In genomic region chr10:62233494-62234283, GRCh38 we compare ENCODE assay signal across 12 cellular contexts. TPM values are rescaled to one million over a fixed set of nuclear protein-coding genes. Genes with fewer than 3 reads are reported as not detected.
DNase-seq lines count a peak whose midpoint lies in the region; ATAC-seq and TF ChIP-seq lines count a peak whose summit lies in the region.
"Had no signal": no experiment of that assay in that cellular context is flagged by ENCODE, and none has a peak within 500 bp of the region (broad histone marks: within the 10 kb centered on the region; RNA-seq: fewer than 3 reads in every experiment).

No MANE protein-coding gene starts in this region.

- TF ChIP-seq POLR2A in spleen (IDR thresholded peaks at IDR 0.05) (no peak), gastrocnemius medialis (IDR thresholded peaks at IDR 0.05) (no peak)

- H3K9me3 ChIP-seq in spleen (no peaks in the 10 kb centered on the region), gastrocnemius medialis (no peaks in the 10 kb centered on the region)
- H3K9me3 ChIP-seq: stomach had no signal

- H3K9me3 Mint-ChIP-seq in activated CD4-positive, alpha-beta memory T cell treated with anti-CD3 and anti-CD28 coated beads, Interleukin-2, amount 10 ng/mL, durations not matched to agents 7 days and 5 days: no peaks in the 10 kb centered on the region

- peak; percentile 16 for DNase-seq in ACHN
- peak; percentile 60 for DNase-seq in EL
- DNase-seq in activated CD4-positive, alpha-beta memory T cell treated with anti-CD3 and anti-CD28 coated beads, Interleukin-2, amount 10 ng/mL, durations not matched to agents 7 days and 5 days: no peak
- DNase-seq in hepatic stellate cell (ENCODE audit: low spot score): peak; percentile 5
- DNase-seq in spleen: no peak
- DNase-seq in SK-N-DZ (ENCODE audit: low spot score): no peak
- no peak for DNase-seq in gastrocnemius medialis
- DNase-seq: midbrain, NCI-H2171 treated with DMSO at 0.1 percent for 48 hours, stomach had no signal

- CTCF ChIA-PET in activated CD4-positive, alpha-beta memory T cell treated with anti-CD3 and anti-CD28 coated beads, Interleukin-2, amount 10 ng/mL, durations not matched to agents 7 days and 5 days (lab: Charles Lee): interaction anchor here (1.7 kb wide), 1 partner anchor 11 kb away, joined by 6 read pairs; no protein-coding TSS in a partner anchor

- no peaks in the 10 kb centered on the region for H3K27me3 Mint-ChIP-seq in activated CD4-positive, alpha-beta memory T cell treated with anti-CD3 and anti-CD28 coated beads, Interleukin-2, amount 10 ng/mL, durations not matched to agents 7 days and 5 days

- H3K27ac ChIP-seq in spleen (no peak overlapping the region), gastrocnemius medialis (no peak overlapping the region)
- H3K27ac ChIP-seq: cardiac muscle cell, stomach had no signal

- in situ Hi-C loops in ACHN (cut with HindIII; ENCODE audit: low pct_ligation_motif_present, low pct_unique_long_range_greater_than_20kb, low sequenced_read_pairs): no loop called here
- in situ Hi-C loops in gastrocnemius medialis (cut with MboI; ENCODE audit: low sequenced_read_pairs in 4 of 4): loop anchor here in 3 of 4 donors (10.0 to 25.0 kb wide), 5 partner anchors 109 to 339 kb away; no protein-coding TSS in a partner anchor

- peak overlapping the region; percentile 64 for H3K27ac Mint-ChIP-seq in activated CD4-positive, alpha-beta memory T cell treated with anti-CD3 and anti-CD28 coated beads, Interleukin-2, amount 10 ng/mL, durations not matched to agents 7 days and 5 days

- H3K27me3 ChIP-seq in spleen (replicated peaks in 1 of 7) (no peaks in the 10 kb centered on the region), gastrocnemius medialis (no peaks in the 10 kb centered on the region)
- H3K27me3 ChIP-seq: cardiac muscle cell, stomach had no signal

- peak overlapping the region; percentile 46 for H3K4me3 Mint-ChIP-seq in activated CD4-positive, alpha-beta memory T cell treated with anti-CD3 and anti-CD28 coated beads, Interleukin-2, amount 10 ng/mL, durations not matched to agents 7 days and 5 days

- H3K4me1 ChIP-seq in spleen (peaks cover 0 to 4% (median 0%) of the 10 kb centered on the region in 6 donors), gastrocnemius medialis (no peaks in the 10 kb centered on the region)

- WGBS in spleen, 5 donors: 80 to 87% (median 86%) methylated on average over 6 of the region's 6 CpGs

- H3K4me3 ChIP-seq in spleen (no peak overlapping the region), gastrocnemius medialis (no peak overlapping the region)
- H3K4me3 ChIP-seq: cardiac muscle cell, stomach had no signal

- H3K36me3 Mint-ChIP-seq in activated CD4-positive, alpha-beta memory T cell treated with anti-CD3 and anti-CD28 coated beads, Interleukin-2, amount 10 ng/mL, durations not matched to agents 7 days and 5 days (ENCODE audit: low read depth): peaks cover 17% of the 10 kb centered on the region

- ATAC-seq in gastrocnemius medialis (no peak), GM18858 (IDR thresholded peaks at IDR 0.05; ENCODE audit: unreplicated experiment) (no peak)

- POLR2A ChIA-PET in activated CD4-positive, alpha-beta memory T cell treated with anti-CD3 and anti-CD28 coated beads, Interleukin-2, amount 10 ng/mL, durations not matched to agents 7 days and 5 days (lab: Charles Lee): interaction anchor here (0.6 to 5.2 kb wide), 8 partner anchors 12 to 334 kb away, joined by 3 to 32 read pairs (median 4); no protein-coding TSS in a partner anchor

- TF ChIP-seq CTCF in spleen (IDR thresholded peaks at IDR 0.05 in 8 of 11, conservative IDR thresholded peaks at IDR 0.05 in 3 of 11) (no peak), gastrocnemius medialis (IDR thresholded peaks at IDR 0.05 in 4 of 5, conservative IDR thresholded peaks at IDR 0.05 in 1 of 5) (no peak)

- intact Hi-C loops in spleen (cut with DNase I; ENCODE audit: low total_unique reads) (no loop called here), gastrocnemius medialis (cut with DNase I; ENCODE audit: low total_unique reads) (no loop called here)

- H3K36me3 ChIP-seq in spleen (no peaks in the 10 kb centered on the region), gastrocnemius medialis (no peaks in the 10 kb centered on the region)
- H3K36me3 ChIP-seq: cardiac muscle cell, stomach had no signal

- peaks cover 7% of the 10 kb centered on the region for H3K4me1 Mint-ChIP-seq in activated CD4-positive, alpha-beta memory T cell treated with anti-CD3 and anti-CD28 coated beads, Interleukin-2, amount 10 ng/mL, durations not matched to agents 7 days and 5 days

RNA-seq across cellular contexts. Expression of gene RTKN2, which starts 35.0 kb away (rescaled TPM):
- 1 to 10 TPM; 6.6 to 6.9 TPM for total RNA-seq in activated CD4-positive, alpha-beta memory T cell treated with anti-CD3 and anti-CD28 coated beads, Interleukin-2, amount 10 ng/mL, durations not matched to agents 7 days and 5 days
- total RNA-seq in spleen (1 to 10 TPM; 1.0 to 5.7 (median 2.3) TPM), gastrocnemius medialis (not detected)
- under 1 TPM; 0.26 to 0.62 (median 0.39) TPM for polyA plus RNA-seq in spleen
- 15.6 and 15.7 TPM in 2 replicates for polyA plus RNA-seq in SK-N-DZ (2014; cell fraction: cytosol; rRNA removed)
- polyA plus RNA-seq in SK-N-DZ (2014; cell fraction: nucleus; rRNA removed): 19.1 and 21.5 TPM in 2 replicates

Comparison
In these comparisons a context has a peak if more than half of its experiments do, and no peak if none do; other contexts are left out.
1. DNase-seq: peak in ACHN (single experiment), EL (single experiment) and hepatic stellate cell (single experiment); none in activated CD4-positive, alpha-beta memory T cell treated with anti-CD3 and anti-CD28 coated beads, Interleukin-2, amount 10 ng/mL, durations not matched to agents 7 days and 5 days (single experiment), spleen (single experiment), SK-N-DZ (single experiment) and gastrocnemius medialis (0 of 2).